Comparison of ENCODE assay signal across 22 cellular contexts in genomic region chr5:169757016-169757415, GRCh38.
"Had no signal": no experiment of that assay in that cellular context is flagged by ENCODE, and none has a peak within 500 bp of the region (broad histone marks: within the 10 kb centered on the region; RNA-seq: fewer than 3 reads in every experiment).

No MANE protein-coding gene starts in this region.

- H3K4me3 ChIP-seq: coronary artery, left lung, lung, sigmoid colon, thoracic aorta had no signal

- H3K27me3 ChIP-seq: left lung, sigmoid colon had no signal

- FAIRE-seq: bronchial epithelial cell had no signal

- DNase-seq: activated B cell treated with CpG ODN at 0.5 μM for 24 hours; activated CD4-positive, alpha-beta T cell treated with anti-CD3 and anti-CD28 coated beads for 36 hours; activated CD4-positive, alpha-beta T cell treated with anti-CD3 and anti-CD28 coated beads, Interleukin-2, amount 50 U/mL, for 4 hours; activated CD8-positive, alpha-beta memory T cell treated with anti-CD3 and anti-CD28 coated beads for 24 hours; activated CD8-positive, alpha-beta memory T cell treated with anti-CD3 and anti-CD28 coated beads, Interleukin-2, amount 50 U/mL, for 4 hours; activated naive CD4-positive, alpha-beta T cell; activated T-cell treated with anti-CD3 and anti-CD28 coated beads, Interleukin-2, amount 50 U/mL, for 24 hours; amniotic stem cell; endodermal cell; left lung; naive B cell; retina; sigmoid colon; stimulated activated CD4-positive, alpha-beta T cell treated with anti-CD3 and anti-CD28 coated beads, Interleukin-2, amount 100 ng/mL, for 48 hours; stimulated activated CD8-positive, alpha-beta memory T cell treated with anti-CD3 and anti-CD28 coated beads, Interleukin-4, amount 100 ng/mL, for 48 hours; stimulated activated naive B cell treated with anti-CD40 and anti-IgM and Interleukin-4, amounts not matched to agents 10 μg/mL and 1 μg/mL and 100 μg/mL, for 72 hours; T-helper 17 cell had no signal

- ATAC-seq: activated CD4-positive, alpha-beta T cell treated with anti-CD3 and anti-CD28 coated beads for 36 hours; activated T-helper 17 cell treated with anti-CD3 and anti-CD28 coated beads, Interleukin-2, amount 50 U/mL, for 72 hours; left lung; stimulated activated naive B cell treated with anti-CD40 and anti-IgM and Interleukin-4, amounts not matched to agents 10 μg/mL and 1 μg/mL and 100 μg/mL, for 72 hours; T-helper 17 cell had no signal

- H3K4me1 ChIP-seq: sigmoid colon had no signal

- H3K36me3 ChIP-seq: sigmoid colon, thoracic aorta had no signal

- H3K9me3 ChIP-seq: left lung, sigmoid colon, thoracic aorta had no signal
